ENCODE assay signal across 15 cellular contexts in the genomic region with DNA sequence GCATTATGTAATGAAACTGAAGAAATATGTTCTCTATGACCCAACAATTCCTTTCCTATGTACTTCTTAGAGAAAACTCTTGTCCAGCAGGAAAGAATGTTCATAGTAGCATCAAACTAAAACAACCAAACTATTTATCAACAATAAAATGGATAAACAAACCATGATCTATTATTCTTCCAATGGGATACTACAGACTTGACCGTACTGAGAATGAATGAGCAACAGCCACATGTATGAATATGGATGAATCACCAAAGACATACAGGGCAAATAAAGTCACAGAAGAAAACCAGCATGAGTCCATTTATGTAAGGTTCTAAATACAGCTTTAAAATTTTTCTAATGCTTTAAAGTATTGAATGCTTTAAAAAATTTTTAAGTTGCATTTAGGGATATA.
DNase-seq lines count a peak whose midpoint lies in the region; ATAC-seq and TF ChIP-seq lines count a peak whose summit lies in the region.
"Had no signal": no experiment of that assay in that cellular context is flagged by ENCODE, and none has a peak within 500 bp of the region (broad histone marks: within the 10 kb centered on the region; RNA-seq: fewer than 3 reads in every experiment).

No MANE protein-coding gene starts in this region.

- intact Hi-C loops in activated CD4-positive, alpha-beta T cell treated with anti-CD3 and anti-CD28 coated beads, Interleukin-2, amount 10 ng/mL, durations not matched to agents 24 days and 14 days (cut with micrococcal nuclease) = loop anchor here (2.0 kb wide), 2 partner anchors 30 to 84 kb away; a partner anchor contains a TSS

- no peak overlapping the region for H3K4me3 ChIP-seq in smooth muscle cell
- H3K4me3 ChIP-seq: coronary artery, HAP-1 had no signal

- H3K9me3 ChIP-seq in T-helper 17 cell (ENCODE audit: control insufficient read depth, low read length, poor library complexity, severe bottlenecking) = no peaks in the 10 kb centered on the region
- H3K9me3 ChIP-seq in smooth muscle cell (replicated peaks; ENCODE audit: low read depth) = no peaks in the 10 kb centered on the region
- H3K9me3 ChIP-seq: HAP-1 had no signal

- no peaks in the 10 kb centered on the region for H3K27me3 Mint-ChIP-seq in activated CD4-positive, alpha-beta T cell treated with anti-CD3 and anti-CD28 coated beads, Interleukin-2, amount 10 ng/mL, durations not matched to agents 24 days and 14 days
- no peaks in the 10 kb centered on the region for H3K27me3 Mint-ChIP-seq in T-helper 17 cell
- H3K27me3 Mint-ChIP-seq: naive thymus-derived CD8-positive, alpha-beta T cell had no signal

- no peaks in the 10 kb centered on the region for H3K4me1 ChIP-seq in smooth muscle cell (ENCODE audit: low read depth)

- peak overlapping the region; percentile 65 for H3K27ac Mint-ChIP-seq in activated CD4-positive, alpha-beta T cell treated with anti-CD3 and anti-CD28 coated beads, Interleukin-2, amount 10 ng/mL, durations not matched to agents 24 days and 14 days
- peak overlapping the region; percentile 87 for H3K27ac Mint-ChIP-seq in T-helper 17 cell

- no peak overlapping the region for H3K9ac ChIP-seq in smooth muscle cell (ENCODE audit: low read depth)

- no peaks in the 10 kb centered on the region for H3K27me3 ChIP-seq in smooth muscle cell (ENCODE audit: low read depth)

- H3K9me3 Mint-ChIP-seq in activated CD4-positive, alpha-beta T cell treated with anti-CD3 and anti-CD28 coated beads, Interleukin-2, amount 10 ng/mL, durations not matched to agents 24 days and 14 days = no peaks in the 10 kb centered on the region
- H3K9me3 Mint-ChIP-seq: naive thymus-derived CD8-positive, alpha-beta T cell had no signal

- peak overlapping the region; percentile 31 for H3K27ac ChIP-seq in smooth muscle cell (ENCODE audit: low read depth)
- H3K27ac ChIP-seq: coronary artery had no signal

- H3K4me2 ChIP-seq in smooth muscle cell = no peak overlapping the region

- H3F3A ChIP-seq in smooth muscle cell (ENCODE audit: low read depth) = no peaks in the 10 kb centered on the region

- ATAC-seq in T-helper 17 cell (no peak), esophagus mucosa (peak; percentile 38), GM19397 (IDR thresholded peaks at IDR 0.05; ENCODE audit: unreplicated experiment) (no peak), HG03565 (IDR thresholded peaks at IDR 0.05; ENCODE audit: unreplicated experiment) (no peak)
- ATAC-seq: naive thymus-derived CD8-positive, alpha-beta T cell had no signal

- H2AFZ ChIP-seq in smooth muscle cell (ENCODE audit: low read depth) = no peak overlapping the region

- whole genome bisulfite sequencing in smooth muscle cell (ENCODE audit: low lambda C conversion rate) = 89% methylated on average over 1 of the region's 1 CpG

- H4K20me1 ChIP-seq in smooth muscle cell (ENCODE audit: low read depth) = peaks cover 27% of the 10 kb centered on the region

- no peak for DNase-seq in activated CD4-positive, alpha-beta T cell treated with anti-CD3 and anti-CD28 coated beads, Interleukin-2, amount 10 ng/mL, durations not matched to agents 24 days and 14 days
- DNase-seq in activated CD4-positive, alpha-beta T cell treated with anti-CD3 and anti-CD28 coated beads for 1 hour = no peak
- no peak for DNase-seq in T-helper 17 cell
- DNase-seq in smooth muscle cell (lab: John Stamatoyannopoulos, UW; ENCODE audit: unreplicated experiment) = no peak
- DNase-seq in nucleus accumbens (lab: John Stamatoyannopoulos, UW) = no peak
- DNase-seq: DMS53; kidney glomerular epithelial cell; naive thymus-derived CD8-positive, alpha-beta T cell; NCI-H1694; NCI-H69 had no signal

- H3K79me2 ChIP-seq in smooth muscle cell (ENCODE audit: low read depth) = peaks cover 9% of the 10 kb centered on the region

- H3K36me3 Mint-ChIP-seq in activated CD4-positive, alpha-beta T cell treated with anti-CD3 and anti-CD28 coated beads, Interleukin-2, amount 10 ng/mL, durations not matched to agents 24 days and 14 days (ENCODE audit: low read depth) = peaks cover 46% of the 10 kb centered on the region
- peaks cover 9% of the 10 kb centered on the region for H3K36me3 Mint-ChIP-seq in T-helper 17 cell (ENCODE audit: low read depth)

- no peak overlapping the region for H3K4me3 Mint-ChIP-seq in activated CD4-positive, alpha-beta T cell treated with anti-CD3 and anti-CD28 coated beads, Interleukin-2, amount 10 ng/mL, durations not matched to agents 24 days and 14 days
- H3K4me3 Mint-ChIP-seq in T-helper 17 cell = no peak overlapping the region
- H3K4me3 Mint-ChIP-seq: naive thymus-derived CD8-positive, alpha-beta T cell had no signal

- TF ChIP-seq CTCF in smooth muscle cell (IDR thresholded peaks at IDR 0.05; ENCODE audit: borderline replicate concordance, insufficient read depth, poor library complexity, severe bottlenecking) = no peak

- peaks cover 6% of the 10 kb centered on the region for H3K36me3 ChIP-seq in smooth muscle cell (ENCODE audit: low read depth)
- H3K36me3 ChIP-seq: HAP-1 had no signal

- peaks cover 22% of the 10 kb centered on the region for H3K4me1 Mint-ChIP-seq in activated CD4-positive, alpha-beta T cell treated with anti-CD3 and anti-CD28 coated beads, Interleukin-2, amount 10 ng/mL, durations not matched to agents 24 days and 14 days
- peaks cover 28% of the 10 kb centered on the region for H3K4me1 Mint-ChIP-seq in T-helper 17 cell
